ENCODE assay signal across 3 cellular contexts in the genomic region with DNA sequence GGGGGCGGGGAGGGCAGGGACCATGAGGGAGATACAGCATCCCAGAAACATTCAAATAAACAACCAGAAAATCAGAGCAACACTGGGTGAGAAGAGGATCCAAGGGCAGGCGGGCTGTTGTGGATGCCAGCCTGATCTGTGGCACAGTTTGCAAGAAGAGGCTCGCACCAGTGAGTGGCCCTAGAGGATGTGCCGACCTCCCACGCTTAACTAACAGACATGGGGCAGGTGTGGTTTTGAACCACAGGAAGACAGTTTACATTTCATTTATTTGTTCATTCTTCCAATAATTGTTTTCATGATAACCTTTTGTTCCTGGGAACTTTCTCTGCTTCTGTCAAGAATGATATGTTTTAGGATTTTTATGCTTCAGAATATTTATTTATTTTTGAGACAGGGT.
"Had no signal": no experiment of that assay in that cellular context is flagged by ENCODE, and none has a peak within 500 bp of the region (broad histone marks: within the 10 kb centered on the region; RNA-seq: fewer than 3 reads in every experiment).

No MANE protein-coding gene starts in this region.

- H3K4me3 ChIP-seq: GM12878 had no signal

- DNase-seq: GDM1, GF-D8 had no signal
